ENCODE assay signal across 18 cellular contexts in the genomic region with DNA sequence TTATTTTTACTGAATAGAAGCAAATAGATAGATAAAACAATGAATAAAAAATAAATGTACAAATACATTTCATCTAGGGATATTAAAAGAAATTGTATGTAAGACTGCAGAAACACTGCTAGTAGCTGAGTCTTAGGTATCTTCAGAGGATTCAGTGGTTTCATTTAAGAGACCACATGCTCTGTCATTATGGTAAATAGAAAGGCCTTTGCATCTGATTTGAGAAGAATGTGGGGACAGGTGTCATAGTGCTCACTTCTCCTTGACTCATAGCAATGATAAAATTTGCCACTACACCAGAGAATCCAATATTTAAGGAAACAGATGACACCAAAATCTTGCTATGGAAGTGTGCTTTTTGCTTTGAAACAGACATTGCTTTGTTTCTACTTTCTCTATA. TPM values are rescaled to one million over a fixed set of nuclear protein-coding genes. Genes with fewer than 3 reads are reported as not detected.
DNase-seq lines count a peak whose midpoint lies in the region; ATAC-seq, FAIRE-seq and TF ChIP-seq lines count a peak whose summit lies in the region.
"Had no signal": no experiment of that assay in that cellular context is flagged by ENCODE, and none has a peak within 500 bp of the region (broad histone marks: within the 10 kb centered on the region; RNA-seq: fewer than 3 reads in every experiment).

No MANE protein-coding gene starts in this region.

- no peak for TF ChIP-seq EP300 in esophagus muscularis mucosa (IDR thresholded peaks at IDR 0.05)

- TF ChIP-seq POLR2A in esophagus muscularis mucosa (IDR thresholded peaks at IDR 0.05; ENCODE audit: low read depth) = no peak

- H3K36me3 ChIP-seq in KMS-11 (ENCODE audit: insufficient read depth) (no peaks in the 10 kb centered on the region), esophagus muscularis mucosa (no peaks in the 10 kb centered on the region), SJCRH30 (no peaks in the 10 kb centered on the region)
- H3K36me3 ChIP-seq: left ventricle myocardium inferior had no signal

- DNase-seq in GM10248 (ENCODE audit: extremely low spot score) (peak; percentile 11), esophagus muscularis mucosa (ENCODE audit: extremely low spot score) (no peak), HTR-8/SVneo (ENCODE audit: insufficient read length, low spot score) (no peak), C1 segment of cervical spinal cord (lab: John Stamatoyannopoulos, UW) (no peak), SJCRH30 (no peak)
- DNase-seq: ACHN, body of pancreas, dermis blood vessel endothelial cell, H7, left ventricle myocardium inferior, naive B cell, NCI-H1694 treated with DMSO at 0.1 percent for 48 hours had no signal

- ATAC-seq in GM19035 (IDR thresholded peaks at IDR 0.05; ENCODE audit: unreplicated experiment) (peak; percentile 64), HG02798 (IDR thresholded peaks at IDR 0.05; ENCODE audit: poor library complexity, unreplicated experiment) (peak; percentile 56)
- ATAC-seq: body of pancreas, K562 had no signal

- no peak overlapping the region for H2AFZ ChIP-seq in KMS-11 (ENCODE audit: low read depth)

- H3K27ac ChIP-seq in KMS-11 (no peak overlapping the region), esophagus muscularis mucosa (replicated peaks in 1 of 4) (no peak overlapping the region), SJCRH30 (no peak overlapping the region)
- H3K27ac ChIP-seq: body of pancreas, left ventricle myocardium inferior had no signal

- H3K4me2 ChIP-seq in KMS-11 = peak overlapping the region; percentile 21; the same call in 1 of the 2 replicates

- no peaks in the 10 kb centered on the region for H3K79me2 ChIP-seq in KMS-11 (ENCODE audit: insufficient read depth, low read depth)

- FAIRE-seq in HTR-8/SVneo (lab: Jason Lieb, UNC) = no peak
- FAIRE-seq: K562 had no signal

- TF ChIP-seq CTCF in GM10248 (IDR thresholded peaks at IDR 0.05; ENCODE audit: control extremely low read depth, extremely low read depth, low read depth, missing control alignments) (no peak), KMS-11 (conservative IDR thresholded peaks at IDR 0.05; ENCODE audit: low read depth, low read length) (no peak), esophagus muscularis mucosa (IDR thresholded peaks at IDR 0.05) (no peak)

- no peak overlapping the region for H3K4me3 ChIP-seq in KMS-11 (IDR thresholded peaks at IDR 0.05; ENCODE audit: insufficient read depth, low read depth, low read length)
- no peak overlapping the region for H3K4me3 ChIP-seq in esophagus muscularis mucosa
- H3K4me3 ChIP-seq in SJCRH30 = no peak overlapping the region
- H3K4me3 ChIP-seq: body of pancreas, K562, left ventricle myocardium inferior had no signal

- peaks cover 20% of the 10 kb centered on the region for H3K4me1 ChIP-seq in KMS-11 (ENCODE audit: low read depth, poor library complexity, severe bottlenecking)
- peaks cover 0 to 5% (median 0%) of the 10 kb centered on the region in 4 donors for H3K4me1 ChIP-seq in esophagus muscularis mucosa
- H3K4me1 ChIP-seq in SJCRH30 = no peaks in the 10 kb centered on the region
- H3K4me1 ChIP-seq: left ventricle myocardium inferior had no signal

- no peaks in the 10 kb centered on the region for H4K20me1 ChIP-seq in KMS-11 (ENCODE audit: insufficient read depth)

- intact Hi-C loops in esophagus muscularis mucosa (cut with DNase I) = no loop called here

- no peaks in the 10 kb centered on the region for H3K27me3 ChIP-seq in KMS-11 (ENCODE audit: insufficient read depth, low read depth)
- no peaks in the 10 kb centered on the region for H3K27me3 ChIP-seq in esophagus muscularis mucosa
- no peaks in the 10 kb centered on the region for H3K27me3 ChIP-seq in SJCRH30
- H3K27me3 ChIP-seq: body of pancreas had no signal

- no peak overlapping the region for H3K9ac ChIP-seq in KMS-11

- H3K9me3 ChIP-seq in esophagus muscularis mucosa = no peaks in the 10 kb centered on the region
- H3K9me3 ChIP-seq in SJCRH30 (replicated peaks) = no peaks in the 10 kb centered on the region
- H3K9me3 ChIP-seq: body of pancreas, left ventricle myocardium inferior had no signal

- POLR2A ChIA-PET in GM10248 (lab: Yijun Ruan, JAX) = no interaction called here

- CTCF ChIA-PET in GM10248 (lab: Yijun Ruan, JAX) = no interaction called here

RNA-seq across cellular contexts. Expression of a gene that starts 59.8 kb away (rescaled TPM):
- not detected for total RNA-seq in esophagus muscularis mucosa
- not detected in 2 replicates for total RNA-seq in SJCRH30 (2014; rRNA removed; shearing (Covaris generic))
- total RNA-seq: body of pancreas, dermis blood vessel endothelial cell, G401, H7, K562, left ventricle myocardium inferior, progenitor cell of endocrine pancreas had no signal
